In genomic region chr4:39614487-39615162, GRCh38 we compare ENCODE assay signal across 15 cellular contexts. TPM values are rescaled to one million over a fixed set of nuclear protein-coding genes. Genes with fewer than 3 reads are reported as not detected.
DNase-seq lines count a peak whose midpoint lies in the region; ATAC-seq and TF ChIP-seq lines count a peak whose summit lies in the region.
"Had no signal": no experiment of that assay in that cellular context is flagged by ENCODE, and none has a peak within 500 bp of the region (broad histone marks: within the 10 kb centered on the region; RNA-seq: fewer than 3 reads in every experiment).

No MANE protein-coding gene starts in this region.

- no peaks in the 10 kb centered on the region for H3K79me2 ChIP-seq in HCT116 (ENCODE audit: insufficient read depth, low read length)

- no peaks in the 10 kb centered on the region for H3K9me3 ChIP-seq in HCT116 (ENCODE audit: control insufficient read depth in 1 of 2, insufficient read depth in 1 of 2, low read depth in 1 of 2, low read length in 2 of 2)
- H3K9me3 ChIP-seq in left lung = no peaks in the 10 kb centered on the region
- H3K9me3 ChIP-seq: lower lobe of right lung, right atrium auricular region had no signal

- H3K27me3 ChIP-seq in HCT116 (ENCODE audit: insufficient read depth, low read length) (no peaks in the 10 kb centered on the region), left lung (no peaks in the 10 kb centered on the region)
- H3K27me3 ChIP-seq: right atrium auricular region had no signal

- H3K4me2 ChIP-seq in HCT116 (ENCODE audit: low read length) = peak overlapping the region; percentile 32; the same call in 1 of the 2 replicates

- in situ Hi-C loops in ACHN (cut with HindIII; ENCODE audit: low pct_ligation_motif_present, low pct_unique_long_range_greater_than_20kb, low sequenced_read_pairs) = no loop called here

- no peaks in the 10 kb centered on the region for H3K36me3 ChIP-seq in HCT116 (ENCODE audit: control insufficient read depth in 1 of 2, insufficient read depth in 2 of 2, low read length in 2 of 2)
- H3K36me3 ChIP-seq in left lung = no peaks in the 10 kb centered on the region

- H2AFZ ChIP-seq in HCT116 (ENCODE audit: low read depth, low read length, poor library complexity, severe bottlenecking) = no peak overlapping the region

- TF ChIP-seq CTCF in HCT116 (IDR thresholded peaks at IDR 0.05 in 2 of 3, conservative IDR thresholded peaks at IDR 0.05 in 1 of 3; ENCODE audit: borderline replicate concordance in 1 of 3, insufficient read depth in 1 of 3, low read depth in 2 of 3, low read length in 2 of 3) (no peak), left lung (IDR thresholded peaks at IDR 0.05) (no peak)

- RAD21 ChIA-PET in HCT116 (lab: Charles Lee; ENCODE audit: low non-redundant PET in 1 of 2, low total read pairs in 2 of 2, uncharacterized antibody in 2 of 2, unreplicated experiment in 2 of 2) = no interaction called here

- no peaks in the 10 kb centered on the region for H3K9me2 ChIP-seq in HCT116 (ENCODE audit: insufficient read depth)

- peak; percentile 39 for DNase-seq in ACHN
- no peak for DNase-seq in HCT116 (ENCODE audit: low read depth, low spot score)
- peak; percentile 83 for DNase-seq in astrocyte of the hippocampus (ENCODE audit: low read depth, low spot score)
- no peak for DNase-seq in left lung
- no peak for DNase-seq in KG1 (lab: John Stamatoyannopoulos, UW)
- DNase-seq in ecto neural progenitor cell (ENCODE audit: low spot score) = no peak
- DNase-seq in NCI-H1436 treated with DMSO at 0.1 percent for 48 hours (lab: John Stamatoyannopoulos, UW) = no peak
- DNase-seq: activated effector memory CD4-positive, alpha-beta T cell treated with anti-CD3 and anti-CD28 coated beads, Interleukin-2, amount 50 U/mL, for 16 hours; CD4-positive, CD25-positive, alpha-beta regulatory T cell; lower lobe of right lung; NCI-H1694 treated with DMSO at 0.1 percent for 48 hours; RPMI8226 had no signal

- ATAC-seq in HCT116 (no peak), left lung (peak; percentile 46), HG02588 (IDR thresholded peaks at IDR 0.05; ENCODE audit: unreplicated experiment) (no peak)
- ATAC-seq: lower lobe of right lung, WTC11 had no signal

- POLR2A ChIA-PET in HCT116 (lab: Charles Lee) = no interaction called here

- H3K27ac ChIP-seq in HCT116 (ENCODE audit: low read depth, low read length) = no peak overlapping the region
- no peak overlapping the region for H3K27ac ChIP-seq in left lung
- H3K27ac ChIP-seq: lower lobe of right lung, right atrium auricular region had no signal

- no TSS peak for BruUV-seq in HCT116 (replicated peaks; lab: Mats Ljungman, UMichigan)

- H3K4me3 ChIP-seq in HCT116 (replicated peaks in 1 of 2; ENCODE audit: low read depth in 1 of 2, low read length in 2 of 2) (no peak overlapping the region), left lung (no peak overlapping the region)
- H3K4me3 ChIP-seq: lower lobe of right lung, right atrium auricular region had no signal

- no peak for TF ChIP-seq RAD21 in HCT116 (IDR thresholded peaks at IDR 0.05; ENCODE audit: low read depth)

- H3K4me1 ChIP-seq in HCT116 (ENCODE audit: control insufficient read depth in 1 of 2, insufficient read depth in 2 of 2, low read length in 2 of 2) (peaks cover 6 to 15% of the 10 kb centered on the region in 2 experiments; a peak in 3 of 4 replicates), left lung (peaks cover 0 to 11% of the 10 kb centered on the region in 2 donors)
- H3K4me1 ChIP-seq: lower lobe of right lung had no signal

- H4K20me1 ChIP-seq in HCT116 (ENCODE audit: insufficient read depth) = no peaks in the 10 kb centered on the region

- no peak overlapping the region for H3K9ac ChIP-seq in HCT116 (ENCODE audit: low read length)

- TF ChIP-seq POLR2A in HCT116 (IDR thresholded peaks at IDR 0.05; ENCODE audit: borderline replicate concordance, extremely low read depth, insufficient read depth, insufficient read length) = no peak

- intact Hi-C loops in HCT116 (cut with micrococcal nuclease) = no loop called here
- intact Hi-C loops in left lung (cut with DNase I) = no loop called here

- CTCF ChIA-PET in HCT116 (lab: Charles Lee) = no interaction called here

TF ChIP-seq in HCT116, 20 proteins besides CTCF, POLR2A, EP300 and RAD21:
- TF ChIP-seq MAX (IDR thresholded peaks at IDR 0.05) (no peak), YY1 (IDR thresholded peaks at IDR 0.05; ENCODE audit: extremely low read depth, insufficient replicate concordance, low read depth, low read length) (no peak), TCF7L2 (IDR thresholded peaks at IDR 0.05; ENCODE audit: borderline replicate concordance, extremely low read depth, insufficient read depth, insufficient read length) (no peak), JUND (IDR thresholded peaks at IDR 0.05) (no peak), ELF1 (IDR thresholded peaks at IDR 0.05; ENCODE audit: borderline replicate concordance, low read depth) (no peak)

RNA-seq across cellular contexts. Expression of gene SMIM14, which starts 24.0 kb away (rescaled TPM):
- 21.6 TPM for total RNA-seq in HCT116 (2021; ENCODE audit: unreplicated experiment)
- 18.3 and 25.3 TPM in 2 replicates for polyA plus RNA-seq in HCT116 (2012)
- total RNA-seq in left lung = 10 to 100 TPM; 55.4 to 66.9 TPM

Comparison
In these comparisons a context has a peak if more than half of its experiments do, and no peak if none do; other contexts are left out.
1. DNase-seq: peak in ACHN (single experiment) and astrocyte of the hippocampus (single experiment); none in HCT116 (single experiment), left lung (0 of 2), KG1 (single experiment), ecto neural progenitor cell (single experiment) and NCI-H1436 treated with DMSO at 0.1 percent for 48 hours (single experiment).